Comparison of ENCODE assay signal across 27 cellular contexts in the genomic region with DNA sequence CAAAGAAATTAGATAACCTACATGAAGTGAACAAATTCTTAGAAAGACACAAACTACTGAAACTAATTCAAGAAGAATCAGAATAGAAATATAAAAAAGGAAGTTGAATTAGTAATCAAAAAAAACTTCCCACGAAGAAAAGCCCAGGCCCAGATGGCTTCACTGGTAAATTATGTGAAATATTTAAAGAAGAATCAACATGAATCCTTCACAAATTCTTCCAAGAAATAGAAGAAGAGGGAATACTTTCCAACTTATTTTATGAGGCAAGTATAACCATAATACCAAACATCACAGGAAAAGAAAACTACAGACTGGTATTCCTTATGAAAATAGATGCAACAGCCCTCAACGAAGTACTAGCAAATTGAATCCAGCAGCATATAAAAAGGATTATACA.
"Had no signal": no experiment of that assay in that cellular context is flagged by ENCODE, and none has a peak within 500 bp of the region (broad histone marks: within the 10 kb centered on the region; RNA-seq: fewer than 3 reads in every experiment).

No MANE protein-coding gene starts in this region.

- H3K27ac ChIP-seq: gastrocnemius medialis, right lobe of liver, testis, uterus had no signal

- H3K9me3 Mint-ChIP-seq: dendritic cell treated with granulocyte-macrophage colony-stimulating factor and Interleukin-4, amounts not matched to agents 40 ng/mL and 50 ng/mL, for 4 days; memory B cell had no signal

- H3K9me3 ChIP-seq: gastrocnemius medialis, right lobe of liver, testis, uterus had no signal

- H3K27me3 ChIP-seq: gastrocnemius medialis, right lobe of liver, testis, uterus had no signal

- DNase-seq: activated B cell treated with CpG ODN at 0.5 μM for 24 hours; activated CD4-positive, alpha-beta T cell treated with anti-CD3 and anti-CD28 coated beads for 36 hours; activated CD4-positive, alpha-beta T cell treated with anti-CD3 and anti-CD28 coated beads, Interleukin-2, amount 50 U/mL, for 4 hours; activated naive CD4-positive, alpha-beta T cell treated with Interleukin-2 at 50 U/mL for 16 hours; activated naive CD8-positive, alpha-beta T cell treated with anti-CD3 and anti-CD28 coated beads, Interleukin-2, amount 10 ng/mL, durations not matched to agents 7 days and 5 days; activated T-cell treated with anti-CD3 and anti-CD28 coated beads, Interleukin-2, amount 50 U/mL, for 48 hours; amygdala; effector CD4-positive, alpha-beta T cell; erythroblast; gastrocnemius medialis; head of caudate nucleus; hypothalamus; left colon; nephron progenitor cell; nucleus accumbens; posterior cingulate gyrus; right lobe of liver; small intestine; stimulated activated CD4-positive, alpha-beta T cell treated with anti-CD3 and anti-CD28 coated beads, Interleukin-2, amount 100 ng/mL, for 48 hours; stimulated activated CD8-positive, alpha-beta memory T cell treated with anti-CD3 and anti-CD28 coated beads, Interleukin-4, amount 100 ng/mL, for 48 hours; stimulated activated naive B cell treated with anti-CD40 and anti-IgM and Interleukin-4, amounts not matched to agents 10 μg/mL and 1 μg/mL and 100 μg/mL, for 72 hours; T-helper 17 cell; testis; trophoblast cell; uterus had no signal

- ATAC-seq: activated CD4-positive, alpha-beta T cell treated with anti-CD3 and anti-CD28 coated beads for 36 hours; gastrocnemius medialis; left colon; right lobe of liver; stimulated activated naive B cell treated with anti-CD40 and anti-IgM and Interleukin-4, amounts not matched to agents 10 μg/mL and 1 μg/mL and 100 μg/mL, for 72 hours; T-helper 17 cell had no signal

- H3K27ac Mint-ChIP-seq: activated B cell treated with CpG ODN at 0.5 μM for 24 hours; activated CD4-positive, alpha-beta T cell treated with anti-CD3 and anti-CD28 coated beads for 36 hours; activated naive CD8-positive, alpha-beta T cell treated with anti-CD3 and anti-CD28 coated beads, Interleukin-2, amount 10 ng/mL, durations not matched to agents 7 days and 5 days; dendritic cell treated with granulocyte-macrophage colony-stimulating factor and Interleukin-4, amounts not matched to agents 40 ng/mL and 50 ng/mL, for 4 days; memory B cell; nephron progenitor cell; stimulated activated naive B cell treated with anti-CD40 and anti-IgM and Interleukin-4, amounts not matched to agents 10 μg/mL and 1 μg/mL and 100 μg/mL, for 72 hours; T-helper 17 cell had no signal

- H3K4me3 Mint-ChIP-seq: activated B cell treated with CpG ODN at 0.5 μM for 24 hours; activated CD4-positive, alpha-beta T cell treated with anti-CD3 and anti-CD28 coated beads for 36 hours; activated naive CD8-positive, alpha-beta T cell treated with anti-CD3 and anti-CD28 coated beads, Interleukin-2, amount 10 ng/mL, durations not matched to agents 7 days and 5 days; dendritic cell treated with granulocyte-macrophage colony-stimulating factor and Interleukin-4, amounts not matched to agents 40 ng/mL and 50 ng/mL, for 4 days; memory B cell; nephron progenitor cell; stimulated activated naive B cell treated with anti-CD40 and anti-IgM and Interleukin-4, amounts not matched to agents 10 μg/mL and 1 μg/mL and 100 μg/mL, for 72 hours; T-helper 17 cell had no signal

- H3K4me1 Mint-ChIP-seq: memory B cell; nephron progenitor cell; stimulated activated naive B cell treated with anti-CD40 and anti-IgM and Interleukin-4, amounts not matched to agents 10 μg/mL and 1 μg/mL and 100 μg/mL, for 72 hours; T-helper 17 cell had no signal

- H3K4me1 ChIP-seq: gastrocnemius medialis, right lobe of liver, testis, uterus had no signal

- H3K36me3 ChIP-seq: gastrocnemius medialis, right lobe of liver, uterus had no signal

- H3K27me3 Mint-ChIP-seq: activated B cell treated with CpG ODN at 0.5 μM for 24 hours; activated CD4-positive, alpha-beta T cell treated with anti-CD3 and anti-CD28 coated beads for 36 hours; activated naive CD8-positive, alpha-beta T cell treated with anti-CD3 and anti-CD28 coated beads, Interleukin-2, amount 10 ng/mL, durations not matched to agents 7 days and 5 days; dendritic cell treated with granulocyte-macrophage colony-stimulating factor and Interleukin-4, amounts not matched to agents 40 ng/mL and 50 ng/mL, for 4 days; memory B cell; stimulated activated naive B cell treated with anti-CD40 and anti-IgM and Interleukin-4, amounts not matched to agents 10 μg/mL and 1 μg/mL and 100 μg/mL, for 72 hours; T-helper 17 cell had no signal

- H3K4me3 ChIP-seq: gastrocnemius medialis, right lobe of liver, testis, uterus had no signal
